Comparison of ENCODE assay signal across 8 cellular contexts in the genomic region with DNA sequence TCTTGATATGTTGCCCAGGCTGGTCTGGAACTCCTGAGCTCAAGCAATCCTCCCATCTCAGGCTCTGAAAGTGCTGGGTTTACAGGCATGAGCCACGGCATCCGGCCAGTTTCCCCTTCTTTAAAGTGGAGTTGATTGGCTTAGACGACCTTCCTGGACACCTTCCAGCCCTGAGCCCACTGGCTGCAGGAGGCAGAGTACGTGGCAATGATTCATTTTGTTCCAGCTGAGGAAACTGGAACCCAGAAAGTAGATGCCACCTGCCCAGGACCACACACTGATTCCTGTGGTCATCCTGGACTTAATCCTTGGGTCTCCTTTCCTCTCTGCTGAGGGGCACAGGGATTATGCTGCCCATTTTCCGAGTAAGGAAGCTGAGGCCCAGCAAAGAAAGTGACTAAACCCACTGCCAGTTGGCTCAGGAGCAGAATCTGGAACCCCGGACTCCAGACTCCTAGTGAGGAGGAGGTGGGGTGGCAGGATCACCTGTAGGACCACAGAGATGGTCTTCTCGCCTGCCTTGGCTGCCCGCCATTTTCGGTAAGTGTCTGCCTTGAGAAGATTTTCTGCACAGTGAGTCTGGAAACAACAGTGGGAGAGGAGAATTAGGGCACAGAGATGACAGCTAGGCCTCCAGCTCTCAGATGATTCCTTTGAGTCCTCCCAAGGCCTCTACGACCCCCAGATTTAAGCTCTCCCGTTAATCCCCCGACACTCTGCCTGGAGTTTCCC. TPM values are rescaled to one million over a fixed set of nuclear protein-coding genes. Genes with fewer than 3 reads are reported as not detected.
DNase-seq lines count a peak whose midpoint lies in the region; ATAC-seq, FAIRE-seq and TF ChIP-seq lines count a peak whose summit lies in the region.

No MANE protein-coding gene starts in this region.

- dilution Hi-C loops in endothelial cell of umbilical vein (cut with MboI; ENCODE audit: extremely low pct_ligation_motif_present, low sequenced_read_pairs) = no loop called here

- H3K4me2 ChIP-seq in GM23248 (ENCODE audit: unreplicated experiment) (peak overlapping the region; percentile 92), endothelial cell of umbilical vein (ENCODE audit: insufficient read depth, low read length) (peak overlapping the region; percentile 78)

- intact Hi-C loops in endothelial cell of umbilical vein (cut with micrococcal nuclease) = loop anchor here (1.0 kb wide), 3 partner anchors 22 to 45 kb away; partner anchors contain the start of genes IRGQ, ZNF428 and ZNF576

- no peaks in the 10 kb centered on the region for H3K9me3 ChIP-seq in GM23248 (ENCODE audit: low read depth)
- no peaks in the 10 kb centered on the region for H3K9me3 ChIP-seq in endothelial cell of umbilical vein (replicated peaks; ENCODE audit: control insufficient read depth, insufficient read depth, low read length)

- H3K79me2 ChIP-seq in GM23248 (ENCODE audit: insufficient read depth) = peaks cover 48% of the 10 kb centered on the region
- H3K79me2 ChIP-seq in endothelial cell of umbilical vein (ENCODE audit: control insufficient read depth, insufficient read depth, low read length) = no peaks in the 10 kb centered on the region

- BruUV-seq in endothelial cell of umbilical vein (replicated peaks; lab: Mats Ljungman, UMichigan) = TSS peak; percentile 97

- no peak for TF ChIP-seq CTCF in endothelial cell of umbilical vein (IDR thresholded peaks at IDR 0.05; ENCODE audit: extremely low read depth in 1 of 2, insufficient read depth in 1 of 2, low read depth in 1 of 2, low read length in 2 of 2)
- TF ChIP-seq CTCF in osteocyte (IDR thresholded peaks at IDR 0.05) = no peak
- TF ChIP-seq CTCF in GM10266 (IDR thresholded peaks at IDR 0.05; ENCODE audit: control insufficient read depth, insufficient read depth, low read depth, missing control alignments) = no peak

- H3K4me3 Mint-ChIP-seq in osteocyte (ENCODE audit: unreplicated experiment) = peak overlapping the region; percentile 92

- CTCF ChIA-PET in endothelial cell of umbilical vein (lab: Charles Lee) = interaction anchor here (0.5 to 4.2 kb wide), 9 partner anchors 10 to 258 kb away, joined by 3 to 31 read pairs (median 4); partner anchors contain the start of genes IRGQ and ZNF576

- peak; percentile 60 for DNase-seq in GM23248
- DNase-seq in RCC 7860 (ENCODE audit: low spot score) = peak; percentile 91
- peak; percentile 73 for DNase-seq in endothelial cell of umbilical vein (ENCODE audit: low read depth, low spot score)
- no peak for DNase-seq in osteocyte (ENCODE audit: extremely low spot score, unreplicated experiment)
- no peak for DNase-seq in SIG-M5 treated with dmso at 0.1 percent for 504 hours (lab: John Stamatoyannopoulos, UW; ENCODE audit: unreplicated experiment)
- no peak for DNase-seq in GM10266 (ENCODE audit: extremely low spot score)

- no peaks in the 10 kb centered on the region for H3K27me3 Mint-ChIP-seq in osteocyte (ENCODE audit: unreplicated experiment)

- no peaks in the 10 kb centered on the region for H3K9me1 ChIP-seq in endothelial cell of umbilical vein (replicated peaks; ENCODE audit: control insufficient read depth, extremely low read depth, insufficient read depth, low read length)

- H3K27ac ChIP-seq in GM23248 (peak overlapping the region; percentile 78), endothelial cell of umbilical vein (ENCODE audit: insufficient read depth, low read depth, low read length) (peak overlapping the region; percentile 73)

- no peaks in the 10 kb centered on the region for H3K36me3 ChIP-seq in GM23248 (ENCODE audit: low read depth)
- no peaks in the 10 kb centered on the region for H3K36me3 ChIP-seq in endothelial cell of umbilical vein (ENCODE audit: control insufficient read depth in 2 of 2, extremely low read depth in 1 of 2, insufficient read depth in 2 of 2, low read length in 2 of 2)

- H3K27me3 ChIP-seq in GM23248 (replicated peaks; ENCODE audit: insufficient read depth) = no peaks in the 10 kb centered on the region
- no peaks in the 10 kb centered on the region for H3K27me3 ChIP-seq in endothelial cell of umbilical vein (ENCODE audit: control insufficient read depth in 2 of 2, insufficient read depth in 2 of 2, low read length in 2 of 2)

- no peak for ATAC-seq in esophagus mucosa
- no peak for ATAC-seq in HG02870 (IDR thresholded peaks at IDR 0.05; ENCODE audit: unreplicated experiment)

- 21 to 23% methylated on average over 12 of the region's 12 CpGs for WGBS in GM23248 (ENCODE audit: low coverage in 1 of 2, low lambda C conversion rate in 2 of 2, missing lambda C conversion rate in 2 of 2), 2 experiments

- peak overlapping the region; percentile 93 for H3K27ac Mint-ChIP-seq in osteocyte (ENCODE audit: unreplicated experiment)

- H3K9me2 ChIP-seq in GM23248 (ENCODE audit: insufficient read depth) = no peaks in the 10 kb centered on the region

- in situ Hi-C loops in GM23248 (cut with MboI) = no loop called here

- H3K36me3 Mint-ChIP-seq in osteocyte (ENCODE audit: unreplicated experiment) = peaks cover 5% of the 10 kb centered on the region

- no peaks in the 10 kb centered on the region for H3K9me3 Mint-ChIP-seq in osteocyte (ENCODE audit: unreplicated experiment)

- H3K4me3 ChIP-seq in GM23248 (peak overlapping the region; percentile 100), endothelial cell of umbilical vein (replicated peaks in 1 of 3; ENCODE audit: insufficient read depth in 1 of 3, low read depth in 1 of 3, low read length in 3 of 3) (peak overlapping the region; percentile 52 to 86 (median 79))

- POLR2A ChIA-PET in endothelial cell of umbilical vein (lab: Charles Lee) = interaction anchor here (0.6 kb wide), 1 partner anchor 41 kb away, joined by 3 read pairs; no protein-coding TSS in a partner anchor

- no peaks in the 10 kb centered on the region for H4K20me1 ChIP-seq in GM23248 (ENCODE audit: insufficient read depth)
- H4K20me1 ChIP-seq in endothelial cell of umbilical vein (replicated peaks; ENCODE audit: control insufficient read depth, extremely low read depth, insufficient read depth, low read length) = no peaks in the 10 kb centered on the region

- H3K4me1 ChIP-seq in GM23248 (ENCODE audit: insufficient read depth) (peaks cover 6% of the 10 kb centered on the region), endothelial cell of umbilical vein (ENCODE audit: control insufficient read depth, extremely low read depth, insufficient read depth, low read length) (peaks cover 7% of the 10 kb centered on the region)

- H2AFZ ChIP-seq in GM23248 (peak overlapping the region; percentile 99), endothelial cell of umbilical vein (ENCODE audit: low read depth, low read length) (peak overlapping the region; percentile 49)

- no peaks in the 10 kb centered on the region for H3F3A ChIP-seq in GM23248 (ENCODE audit: insufficient read depth)

- FAIRE-seq in RCC 7860 (lab: Jason Lieb, UNC) (peak; percentile 79), endothelial cell of umbilical vein (lab: Jason Lieb, UNC) (peak; percentile 94)

- H3K4me1 Mint-ChIP-seq in osteocyte (ENCODE audit: unreplicated experiment) = peaks cover 18% of the 10 kb centered on the region

- TF ChIP-seq POLR2A in endothelial cell of umbilical vein (IDR thresholded peaks at IDR 0.05; ENCODE audit: low read depth, low read length) = no peak

- H3K9ac ChIP-seq in GM23248 (peak overlapping the region; percentile 98), endothelial cell of umbilical vein (replicated peaks; ENCODE audit: extremely low read depth, insufficient read depth, low read length) (peak overlapping the region; percentile 87)

RNA-seq across cellular contexts. Expression of gene XRCC1, which starts 0.7 kb away (rescaled TPM):
- total RNA-seq in GM23248 (2014; rRNA removed; shearing (Covaris generic)) = 26.7 and 28.0 TPM in 2 replicates
- polyA plus RNA-seq in GM23248 (2016; fragmentation: Nextera tagmentation; extraction: Ambion mirVana) (26.7 and 32.4 TPM in 2 replicates), endothelial cell of umbilical vein (24.2 and 29.5 TPM in 2 replicates)
- total RNA-seq in endothelial cell of umbilical vein (37.3 and 39.3 TPM in 2 replicates), osteocyte (37.1 and 43.2 TPM in 2 replicates), esophagus mucosa (15.6 TPM)
- 35.7 and 40.1 TPM in 2 replicates for polyA plus RNA-seq in endothelial cell of umbilical vein (2011; cell fraction: cytosol; rRNA removed)
- 27.2 and 27.3 TPM in 2 replicates for polyA plus RNA-seq in endothelial cell of umbilical vein (2011; cell fraction: nucleus; rRNA removed)
- 23.8 and 27.2 TPM in 2 replicates for polyA plus RNA-seq in endothelial cell of umbilical vein (2012)
- polyA minus RNA-seq in endothelial cell of umbilical vein = 21.8 and 30.7 TPM in 2 replicates
- polyA minus RNA-seq in endothelial cell of umbilical vein (2011; cell fraction: cytosol; rRNA and poly(A)+ RNA removed) = 18.7 TPM
- 18.8 and 22.2 TPM in 2 replicates for polyA minus RNA-seq in endothelial cell of umbilical vein (2011; cell fraction: nucleus; rRNA and poly(A)+ RNA removed)

RNA-seq across cellular contexts. Expression of gene PINLYP, which starts 1.0 kb away (rescaled TPM):
- 1.8 TPM in 1 of 2 replicates, not detected in the other for total RNA-seq in GM23248 (2014; rRNA removed; shearing (Covaris generic))
- polyA plus RNA-seq in GM23248 (2016; fragmentation: Nextera tagmentation; extraction: Ambion mirVana) = 1.3 and 2.5 TPM in 2 replicates
- total RNA-seq in endothelial cell of umbilical vein = 2.6 and 5.5 TPM in 2 replicates
- polyA plus RNA-seq in endothelial cell of umbilical vein = 4.8 and 5.5 TPM in 2 replicates
- 3.4 and 3.8 TPM in 2 replicates for polyA plus RNA-seq in endothelial cell of umbilical vein (2011; cell fraction: cytosol; rRNA removed)
- polyA plus RNA-seq in endothelial cell of umbilical vein (2011; cell fraction: nucleus; rRNA removed) = 8.2 and 11.9 TPM in 2 replicates
- polyA plus RNA-seq in endothelial cell of umbilical vein (2012) = 4.2 and 4.6 TPM in 2 replicates
- polyA minus RNA-seq in endothelial cell of umbilical vein = 1.7 and 2.9 TPM in 2 replicates
- not detected for polyA minus RNA-seq in endothelial cell of umbilical vein (2011; cell fraction: cytosol; rRNA and poly(A)+ RNA removed)
- polyA minus RNA-seq in endothelial cell of umbilical vein (2011; cell fraction: nucleus; rRNA and poly(A)+ RNA removed) = 2.2 and 3.0 TPM in 2 replicates
- total RNA-seq in osteocyte = 0.91 and 1.2 TPM in 2 replicates
- total RNA-seq in esophagus mucosa = 9.1 TPM

RNA-seq across cellular contexts. Expression of gene IRGQ, which starts 21.3 kb away (rescaled TPM):
- total RNA-seq in GM23248 (2014; rRNA removed; shearing (Covaris generic)) = 19.9 and 25.5 TPM in 2 replicates
- polyA plus RNA-seq in GM23248 (2016; fragmentation: Nextera tagmentation; extraction: Ambion mirVana) = 5.7 and 6.0 TPM in 2 replicates
- 33.2 and 34.1 TPM in 2 replicates for total RNA-seq in endothelial cell of umbilical vein
- polyA plus RNA-seq in endothelial cell of umbilical vein = 15.8 and 16.0 TPM in 2 replicates
- 14.4 and 14.7 TPM in 2 replicates for polyA plus RNA-seq in endothelial cell of umbilical vein (2011; cell fraction: cytosol; rRNA removed)
- polyA plus RNA-seq in endothelial cell of umbilical vein (2011; cell fraction: nucleus; rRNA removed) = 15.9 and 18.4 TPM in 2 replicates
- 6.1 and 6.9 TPM in 2 replicates for polyA plus RNA-seq in endothelial cell of umbilical vein (2012)
- polyA minus RNA-seq in endothelial cell of umbilical vein = 33.0 and 35.5 TPM in 2 replicates
- polyA minus RNA-seq in endothelial cell of umbilical vein (2011; cell fraction: cytosol; rRNA and poly(A)+ RNA removed) = 5.2 TPM
- polyA minus RNA-seq in endothelial cell of umbilical vein (2011; cell fraction: nucleus; rRNA and poly(A)+ RNA removed) = 9.2 and 11.1 TPM in 2 replicates
- total RNA-seq in osteocyte = 40.9 and 45.9 TPM in 2 replicates
- 10.5 TPM for total RNA-seq in esophagus mucosa

RNA-seq across cellular contexts. Expression of gene ZNF576, which starts 21.8 kb away (rescaled TPM):
- total RNA-seq in GM23248 (2014; rRNA removed; shearing (Covaris generic)) = 11.7 and 14.4 TPM in 2 replicates
- polyA plus RNA-seq in GM23248 (2016; fragmentation: Nextera tagmentation; extraction: Ambion mirVana) (19.3 and 22.2 TPM in 2 replicates), endothelial cell of umbilical vein (27.7 and 38.3 TPM in 2 replicates)
- total RNA-seq in endothelial cell of umbilical vein (19.5 and 20.3 TPM in 2 replicates), osteocyte (13.2 and 16.2 TPM in 2 replicates), esophagus mucosa (12.4 TPM)
- polyA plus RNA-seq in endothelial cell of umbilical vein (2011; cell fraction: cytosol; rRNA removed) = 15.7 and 19.2 TPM in 2 replicates
- 6.8 and 7.3 TPM in 2 replicates for polyA plus RNA-seq in endothelial cell of umbilical vein (2011; cell fraction: nucleus; rRNA removed)
- polyA plus RNA-seq in endothelial cell of umbilical vein (2012) = 14.8 and 16.0 TPM in 2 replicates
- polyA minus RNA-seq in endothelial cell of umbilical vein = 6.9 and 8.5 TPM in 2 replicates
- polyA minus RNA-seq in endothelial cell of umbilical vein (2011; cell fraction: cytosol; rRNA and poly(A)+ RNA removed) = 5.0 TPM
- polyA minus RNA-seq in endothelial cell of umbilical vein (2011; cell fraction: nucleus; rRNA and poly(A)+ RNA removed) = 6.8 and 9.3 TPM in 2 replicates

RNA-seq across cellular contexts. Expression of gene SRRM5, which starts 37.3 kb away (rescaled TPM):
- not detected in 2 replicates for total RNA-seq in GM23248 (2014; rRNA removed; shearing (Covaris generic))
- polyA plus RNA-seq in GM23248 (2016; fragmentation: Nextera tagmentation; extraction: Ambion mirVana) (not detected in 2 replicates), endothelial cell of umbilical vein (0.13 and 0.17 TPM in 2 replicates)
- total RNA-seq in endothelial cell of umbilical vein (0.27 and 0.32 TPM in 2 replicates), osteocyte (0.24 and 0.35 TPM in 2 replicates), esophagus mucosa (0.12 TPM)
- 0.08 and 0.13 TPM in 2 replicates for polyA plus RNA-seq in endothelial cell of umbilical vein (2011; cell fraction: cytosol; rRNA removed)
- polyA plus RNA-seq in endothelial cell of umbilical vein (2011; cell fraction: nucleus; rRNA removed) = 0.76 and 0.88 TPM in 2 replicates
- polyA plus RNA-seq in endothelial cell of umbilical vein (2012) = 0.20 and 0.37 TPM in 2 replicates
- 0.15 and 0.22 TPM in 2 replicates for polyA minus RNA-seq in endothelial cell of umbilical vein
- polyA minus RNA-seq in endothelial cell of umbilical vein (2011; cell fraction: cytosol; rRNA and poly(A)+ RNA removed) = not detected
- polyA minus RNA-seq in endothelial cell of umbilical vein (2011; cell fraction: nucleus; rRNA and poly(A)+ RNA removed) = 0.29 and 0.34 TPM in 2 replicates

Comparison
In these comparisons a context has a peak if more than half of its experiments do, and no peak if none do; other contexts are left out.
1. DNase-seq: peak in GM23248 (single experiment), RCC 7860 (single experiment) and endothelial cell of umbilical vein (single experiment); none in osteocyte (single experiment), SIG-M5 treated with dmso at 0.1 percent for 504 hours (single experiment) and GM10266 (single experiment).